Comparison of ENCODE assay signal across 1 cellular context in the genomic region with DNA sequence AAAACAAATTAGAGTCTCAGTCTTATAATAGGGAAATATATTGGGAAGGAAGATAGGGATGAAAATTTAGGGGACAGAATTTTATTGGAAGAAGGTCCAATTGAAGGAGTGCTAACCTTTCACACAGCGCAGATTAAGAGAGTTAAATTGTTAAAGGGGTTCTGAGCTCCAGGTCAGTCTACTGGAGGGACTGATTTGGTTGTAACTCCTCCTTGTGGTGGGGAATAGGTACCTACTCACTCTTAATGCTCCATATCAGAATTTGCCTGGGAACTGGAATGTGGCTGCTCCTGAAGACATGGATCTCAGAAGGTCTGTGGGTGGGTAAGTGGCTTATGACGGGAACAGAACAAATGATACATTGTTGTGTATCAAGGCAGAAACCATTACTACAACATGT.
TF ChIP-seq lines count a peak whose summit lies in the region.

No MANE protein-coding gene starts in this region.

TF ChIP-seq in WTC11, 78 proteins besides CTCF, POLR2A, EP300 and RAD21:
- TF ChIP-seq USF1 (CRISPR knock-in tag; IDR thresholded peaks at IDR 0.05) (no peak), ARID4B (CRISPR knock-in tag; IDR thresholded peaks at IDR 0.05; ENCODE audit: borderline replicate concordance) (no peak), CDX4 (CRISPR knock-in tag; IDR thresholded peaks at IDR 0.05; ENCODE audit: borderline replicate concordance) (no peak), KAT7 (CRISPR knock-in tag; IDR thresholded peaks at IDR 0.05; ENCODE audit: borderline replicate concordance) (no peak), SMAD3 (CRISPR knock-in tag; IDR thresholded peaks at IDR 0.05; ENCODE audit: borderline replicate concordance) (no peak)
- TF ChIP-seq, protein P1, sequence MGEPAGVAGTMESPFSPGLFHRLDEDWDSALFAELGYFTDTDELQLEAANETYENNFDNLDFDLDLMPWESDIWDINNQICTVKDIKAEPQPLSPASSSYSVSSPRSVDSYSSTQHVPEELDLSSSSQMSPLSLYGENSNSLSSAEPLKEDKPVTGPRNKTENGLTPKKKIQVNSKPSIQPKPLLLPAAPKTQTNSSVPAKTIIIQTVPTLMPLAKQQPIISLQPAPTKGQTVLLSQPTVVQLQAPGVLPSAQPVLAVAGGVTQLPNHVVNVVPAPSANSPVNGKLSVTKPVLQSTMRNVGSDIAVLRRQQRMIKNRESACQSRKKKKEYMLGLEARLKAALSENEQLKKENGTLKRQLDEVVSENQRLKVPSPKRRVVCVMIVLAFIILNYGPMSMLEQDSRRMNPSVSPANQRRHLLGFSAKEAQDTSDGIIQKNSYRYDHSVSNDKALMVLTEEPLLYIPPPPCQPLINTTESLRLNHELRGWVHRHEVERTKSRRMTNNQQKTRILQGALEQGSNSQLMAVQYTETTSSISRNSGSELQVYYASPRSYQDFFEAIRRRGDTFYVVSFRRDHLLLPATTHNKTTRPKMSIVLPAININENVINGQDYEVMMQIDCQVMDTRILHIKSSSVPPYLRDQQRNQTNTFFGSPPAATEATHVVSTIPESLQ (CRISPR knock-in tag; IDR thresholded peaks at IDR 0.05), result no peak
